Comparison of ENCODE assay signal across 16 cellular contexts in the genomic region with DNA sequence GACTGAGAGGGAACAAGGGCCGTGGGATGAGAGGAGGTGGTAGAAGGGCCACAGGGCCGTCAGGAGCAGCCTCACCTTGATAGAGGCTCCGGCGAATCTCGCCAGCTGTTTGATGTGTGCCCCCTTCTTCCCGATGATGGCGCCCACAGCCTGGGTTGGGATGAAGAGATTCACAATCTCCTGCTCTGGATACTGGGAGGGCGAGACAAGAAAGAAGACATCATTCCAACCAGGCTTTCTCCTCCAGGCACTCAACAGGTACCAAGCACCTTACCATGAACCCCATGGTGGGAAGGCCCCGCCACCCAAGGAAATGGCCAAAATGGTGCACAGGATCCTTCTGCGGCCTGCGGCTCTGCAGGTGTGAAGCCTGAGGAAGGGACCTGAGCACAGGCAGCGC.
A peak's percentile ranks its signal among the peaks of the same experiment; 100 is the strongest.
DNase-seq lines count a peak whose midpoint lies in the region; ATAC-seq, FAIRE-seq and TF ChIP-seq lines count a peak whose summit lies in the region.
"Had no signal": no experiment of that assay in that cellular context is flagged by ENCODE, and none has a peak within 500 bp of the region (broad histone marks: within the 10 kb centered on the region; RNA-seq: fewer than 3 reads in every experiment).

No MANE protein-coding gene starts in this region.

- DNase-seq in AG04450 (ENCODE audit: low read depth, low spot score) (no peak), astrocyte (ENCODE audit: low read depth) (no peak), keratinocyte (ENCODE audit: low read depth, low spot score) (no peak), RCC 7860 (ENCODE audit: low spot score) (no peak), COLO668 (lab: John Stamatoyannopoulos, UW; ENCODE audit: unreplicated experiment) (no peak)
- DNase-seq: activated CD4-positive, alpha-beta T cell treated with anti-CD3 and anti-CD28 coated beads, Interleukin-2, amount 50 U/mL, for 48 hours; Caco-2; NCI-H446; stimulated activated naive CD4-positive, alpha-beta T cell treated with Interleukin-2 at 50 U/mL for 16 hours had no signal

- POLR2A ChIA-PET in AG04450 (lab: Yijun Ruan, JAX) = interaction anchor here (1.9 kb wide), 1 partner anchor 280 kb away, joined by 12 read pairs; a partner anchor contains a TSS

- H4K20me1 ChIP-seq in astrocyte (ENCODE audit: insufficient read depth, low read length) (peaks cover 24% of the 10 kb centered on the region), keratinocyte (ENCODE audit: control insufficient read depth, extremely low read depth, insufficient read depth, low read length) (no peaks in the 10 kb centered on the region)

- H3K9me3 ChIP-seq in AG04450 (ENCODE audit: control insufficient read depth, insufficient read depth, low read length) (no peaks in the 10 kb centered on the region), astrocyte (ENCODE audit: insufficient read depth, low read depth, low read length) (no peaks in the 10 kb centered on the region), keratinocyte (ENCODE audit: control insufficient read depth, low read depth, low read length) (no peaks in the 10 kb centered on the region), skeletal muscle tissue (ENCODE audit: control insufficient read depth in 3 of 3, low read length in 3 of 3) (no peaks in the 10 kb centered on the region)
- H3K9me3 ChIP-seq: Caco-2 had no signal

- H3K27me3 Mint-ChIP-seq in astrocyte (ENCODE audit: low read depth, unreplicated experiment) = no peaks in the 10 kb centered on the region
- H3K27me3 Mint-ChIP-seq: dendritic cell treated with granulocyte-macrophage colony-stimulating factor and Interleukin-4, amounts not matched to agents 40 ng/mL and 50 ng/mL, for 4 days had no signal

- no peak for TF ChIP-seq CTCF in AG04450 (IDR thresholded peaks at IDR 0.05; ENCODE audit: low read depth, low read length)
- no peak for TF ChIP-seq CTCF in astrocyte (IDR thresholded peaks at IDR 0.05; ENCODE audit: insufficient read depth, low read depth, low read length)
- TF ChIP-seq CTCF in keratinocyte (optimal IDR thresholded peaks at IDR 0.05 in 1 of 3, IDR thresholded peaks at IDR 0.05 in 1 of 3, conservative IDR thresholded peaks at IDR 0.05 in 1 of 3; ENCODE audit: extremely low read depth in 1 of 3, insufficient read depth in 2 of 3, low read length in 3 of 3) = no peak

- peak overlapping the region; percentile 54 for H3K4me3 Mint-ChIP-seq in astrocyte (ENCODE audit: unreplicated experiment)
- H3K4me3 Mint-ChIP-seq: activated T-helper 1 cell treated with anti-CD3 and anti-CD28 coated beads, Interleukin-12 subunit alpha, Interleukin-12 subunit beta, Interleukin-2, Interleukin-4 antibody, amounts not matched to agents 30 ng/mL and 10 ng/mL and 1 ng/mL, durations not matched to agents 14 hours and 24 hours and 36 hours; dendritic cell treated with granulocyte-macrophage colony-stimulating factor and Interleukin-4, amounts not matched to agents 40 ng/mL and 50 ng/mL, for 4 days had no signal

- H3K4me1 Mint-ChIP-seq in astrocyte (ENCODE audit: low read depth, unreplicated experiment) = peaks cover 66% of the 10 kb centered on the region

- H3K9me3 Mint-ChIP-seq in astrocyte (ENCODE audit: unreplicated experiment) = peaks cover 1% of the 10 kb centered on the region
- H3K9me3 Mint-ChIP-seq: activated T-helper 1 cell treated with anti-CD3 and anti-CD28 coated beads, Interleukin-12 subunit alpha, Interleukin-12 subunit beta, Interleukin-2, Interleukin-4 antibody, amounts not matched to agents 30 ng/mL and 10 ng/mL and 1 ng/mL, durations not matched to agents 14 hours and 24 hours and 36 hours; dendritic cell treated with granulocyte-macrophage colony-stimulating factor and Interleukin-4, amounts not matched to agents 40 ng/mL and 50 ng/mL, for 4 days had no signal

- H3K36me3 Mint-ChIP-seq in astrocyte (ENCODE audit: low read depth, unreplicated experiment) = peaks cover 26% of the 10 kb centered on the region

- H3K27ac ChIP-seq in AG04450 (ENCODE audit: low read depth, low read length) (peak overlapping the region; percentile 96), astrocyte (ENCODE audit: low read depth, low read length) (peak overlapping the region; percentile 88), keratinocyte (ENCODE audit: control insufficient read depth, insufficient read depth, low read length) (peak overlapping the region; percentile 88), skeletal muscle tissue (ENCODE audit: low read depth, low read length) (peak overlapping the region; percentile 55)

- H3K9me1 ChIP-seq in keratinocyte (ENCODE audit: control insufficient read depth, extremely low read depth, insufficient read depth, low read length) = no peaks in the 10 kb centered on the region

- H3K4me1 ChIP-seq in astrocyte (ENCODE audit: insufficient read depth, low read length) (peaks cover 55% of the 10 kb centered on the region), keratinocyte (ENCODE audit: control insufficient read depth, extremely low read depth, insufficient read depth, low read length) (peaks cover 59% of the 10 kb centered on the region), skeletal muscle tissue (ENCODE audit: control insufficient read depth in 3 of 3, insufficient read depth in 3 of 3, low read length in 3 of 3) (peaks cover 16 to 19% (median 16%) of the 10 kb centered on the region in 3 donors)
- H3K4me1 ChIP-seq: Caco-2 had no signal

- H3K27ac Mint-ChIP-seq in astrocyte (ENCODE audit: unreplicated experiment) = peak overlapping the region; percentile 99
- H3K27ac Mint-ChIP-seq: activated T-helper 1 cell treated with anti-CD3 and anti-CD28 coated beads, Interleukin-12 subunit alpha, Interleukin-12 subunit beta, Interleukin-2, Interleukin-4 antibody, amounts not matched to agents 30 ng/mL and 10 ng/mL and 1 ng/mL, durations not matched to agents 14 hours and 24 hours and 36 hours; dendritic cell treated with granulocyte-macrophage colony-stimulating factor and Interleukin-4, amounts not matched to agents 40 ng/mL and 50 ng/mL, for 4 days had no signal

- H3K4me3 ChIP-seq in AG04450 (ENCODE audit: low read depth, low read length) = no peak overlapping the region
- H3K4me3 ChIP-seq in astrocyte (ENCODE audit: insufficient read depth, low read depth, low read length) = no peak overlapping the region
- peak overlapping the region in 1 of 3 experiments; percentile 9 for H3K4me3 ChIP-seq in keratinocyte (ENCODE audit: control insufficient read depth in 2 of 3, extremely low read depth in 1 of 3, insufficient read depth in 2 of 3, low read depth in 1 of 3, low read length in 3 of 3)
- H3K4me3 ChIP-seq in skeletal muscle tissue (ENCODE audit: low read length in 3 of 3) = no peak overlapping the region
- H3K4me3 ChIP-seq: lung had no signal

- dilution Hi-C loops in keratinocyte (cut with MboI; ENCODE audit: extremely low pct_ligation_motif_present, low sequenced_read_pairs) = no loop called here

- CTCF ChIA-PET in AG04450 (lab: Charles Lee) = interaction anchor here (1.1 to 2.9 kb wide), 5 partner anchors 9 to 323 kb away, joined by 3 to 11 read pairs (median 3); no protein-coding TSS in a partner anchor

- H3K9ac ChIP-seq in astrocyte (ENCODE audit: low read length) = peak overlapping the region; percentile 71
- H3K9ac ChIP-seq in keratinocyte (ENCODE audit: control insufficient read depth, extremely low read depth, insufficient read depth, low read length) = peak overlapping the region; percentile 46
- no peak overlapping the region for H3K9ac ChIP-seq in skeletal muscle tissue (ENCODE audit: low read depth in 1 of 3, low read length in 3 of 3)

- H3K36me3 ChIP-seq in astrocyte (ENCODE audit: insufficient read depth, low read length) (peaks cover 5% of the 10 kb centered on the region), keratinocyte (ENCODE audit: control insufficient read depth in 2 of 2, extremely low read depth in 1 of 2, insufficient read depth in 2 of 2, low read length in 2 of 2) (peaks cover 28 to 50% of the 10 kb centered on the region in 2 experiments), skeletal muscle tissue (ENCODE audit: control insufficient read depth in 3 of 3, insufficient read depth in 3 of 3, low read length in 3 of 3) (no peaks in the 10 kb centered on the region)

- no peak overlapping the region for H2AFZ ChIP-seq in astrocyte (ENCODE audit: low read depth, low read length)
- no peak overlapping the region for H2AFZ ChIP-seq in keratinocyte (ENCODE audit: control insufficient read depth, low read length)

- ATAC-seq in HG03442 (IDR thresholded peaks at IDR 0.05; ENCODE audit: unreplicated experiment) (no peak), GM21515 (IDR thresholded peaks at IDR 0.05; ENCODE audit: unreplicated experiment) (no peak)

- H3K79me2 ChIP-seq in astrocyte (ENCODE audit: insufficient read depth, low read length) = no peaks in the 10 kb centered on the region
- H3K79me2 ChIP-seq in keratinocyte (ENCODE audit: control insufficient read depth, insufficient read depth, low read length) = no peaks in the 10 kb centered on the region

- H3K4me2 ChIP-seq in astrocyte (ENCODE audit: low read length) = peak overlapping the region; percentile 62
- peak overlapping the region; percentile 30 for H3K4me2 ChIP-seq in keratinocyte (ENCODE audit: control insufficient read depth, extremely low read depth, insufficient read depth, low read depth, low read length)

- no peaks in the 10 kb centered on the region for H3K27me3 ChIP-seq in AG04450 (ENCODE audit: control insufficient read depth, insufficient read depth, low read length)
- no peaks in the 10 kb centered on the region for H3K27me3 ChIP-seq in astrocyte (ENCODE audit: insufficient read depth, low read length)
- H3K27me3 ChIP-seq in keratinocyte (ENCODE audit: control insufficient read depth, extremely low read depth, insufficient read depth, low read length) = no peaks in the 10 kb centered on the region
- peaks cover 0 to 4% (median 0%) of the 10 kb centered on the region in 3 donors for H3K27me3 ChIP-seq in skeletal muscle tissue (ENCODE audit: control insufficient read depth in 3 of 3, insufficient read depth in 3 of 3, low read length in 3 of 3)

- FAIRE-seq in astrocyte (lab: Jason Lieb, UNC) (no peak), keratinocyte (lab: Jason Lieb, UNC) (no peak), RCC 7860 (lab: Jason Lieb, UNC) (no peak)
- FAIRE-seq: GM12892 had no signal

Comparison
In these comparisons a context has a peak if more than half of its experiments do, and no peak if none do; other contexts are left out.
1. H3K9ac ChIP-seq: peak in astrocyte (single experiment) and keratinocyte (single experiment); none in skeletal muscle tissue (0 of 3).
2. Peak in every context shown above with its lines, with median percentiles within 50 percentile points of each other: H3K27ac ChIP-seq.